ENCODE assay signal across 1 cellular context in genomic region chr1:163366555-163366954, GRCh38.
TF ChIP-seq lines count a peak whose summit lies in the region.

No MANE protein-coding gene starts in this region.

TF ChIP-seq in HepG2, 621 proteins besides CTCF, POLR2A, EP300 and RAD21 (continued from another document):
- TF ChIP-seq, protein P1, sequence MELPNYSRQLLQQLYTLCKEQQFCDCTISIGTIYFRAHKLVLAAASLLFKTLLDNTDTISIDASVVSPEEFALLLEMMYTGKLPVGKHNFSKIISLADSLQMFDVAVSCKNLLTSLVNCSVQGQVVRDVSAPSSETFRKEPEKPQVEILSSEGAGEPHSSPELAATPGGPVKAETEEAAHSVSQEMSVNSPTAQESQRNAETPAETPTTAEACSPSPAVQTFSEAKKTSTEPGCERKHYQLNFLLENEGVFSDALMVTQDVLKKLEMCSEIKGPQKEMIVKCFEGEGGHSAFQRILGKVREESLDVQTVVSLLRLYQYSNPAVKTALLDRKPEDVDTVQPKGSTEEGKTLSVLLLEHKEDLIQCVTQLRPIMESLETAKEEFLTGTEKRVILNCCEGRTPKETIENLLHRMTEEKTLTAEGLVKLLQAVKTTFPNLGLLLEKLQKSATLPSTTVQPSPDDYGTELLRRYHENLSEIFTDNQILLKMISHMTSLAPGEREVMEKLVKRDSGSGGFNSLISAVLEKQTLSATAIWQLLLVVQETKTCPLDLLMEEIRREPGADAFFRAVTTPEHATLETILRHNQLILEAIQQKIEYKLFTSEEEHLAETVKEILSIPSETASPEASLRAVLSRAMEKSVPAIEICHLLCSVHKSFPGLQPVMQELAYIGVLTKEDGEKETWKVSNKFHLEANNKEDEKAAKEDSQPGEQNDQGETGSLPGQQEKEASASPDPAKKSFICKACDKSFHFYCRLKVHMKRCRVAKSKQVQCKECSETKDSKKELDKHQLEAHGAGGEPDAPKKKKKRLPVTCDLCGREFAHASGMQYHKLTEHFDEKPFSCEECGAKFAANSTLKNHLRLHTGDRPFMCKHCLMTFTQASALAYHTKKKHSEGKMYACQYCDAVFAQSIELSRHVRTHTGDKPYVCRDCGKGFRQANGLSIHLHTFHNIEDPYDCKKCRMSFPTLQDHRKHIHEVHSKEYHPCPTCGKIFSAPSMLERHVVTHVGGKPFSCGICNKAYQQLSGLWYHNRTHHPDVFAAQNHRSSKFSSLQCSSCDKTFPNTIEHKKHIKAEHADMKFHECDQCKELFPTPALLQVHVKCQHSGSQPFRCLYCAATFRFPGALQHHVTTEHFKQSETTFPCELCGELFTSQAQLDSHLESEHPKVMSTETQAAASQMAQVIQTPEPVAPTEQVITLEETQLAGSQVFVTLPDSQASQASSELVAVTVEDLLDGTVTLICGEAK (IDR thresholded peaks at IDR 0.05): no peak
- TF ChIP-seq, protein P1 (CRISPR knock-in tag; IDR thresholded peaks at IDR 0.05): peak; percentile 55; the same call in 1 of the 2 replicates
- no peak for TF ChIP-seq ZNF101 (CRISPR knock-in tag; IDR thresholded peaks at IDR 0.05; ENCODE audit: borderline replicate concordance, low read depth)
- no peak for TF ChIP-seq MZF1 (CRISPR knock-in tag; IDR thresholded peaks at IDR 0.05; ENCODE audit: borderline replicate concordance)
- no peak for TF ChIP-seq YY1 (IDR thresholded peaks at IDR 0.05; ENCODE audit: insufficient read depth, insufficient replicate concordance, low read depth, low read length)
